Comparison of ENCODE assay signal across 30 cellular contexts in genomic region chrX:111259559-111259958, GRCh38. TPM values are rescaled to one million over a fixed set of nuclear protein-coding genes. Genes with fewer than 3 reads are reported as not detected.
"Had no signal": no experiment of that assay in that cellular context is flagged by ENCODE, and none has a peak within 500 bp of the region (broad histone marks: within the 10 kb centered on the region; RNA-seq: fewer than 3 reads in every experiment).

No MANE protein-coding gene starts in this region.

- H3K27me3 ChIP-seq: ascending aorta, body of pancreas had no signal

- H3K36me3 ChIP-seq: ascending aorta had no signal

- H3K9me3 ChIP-seq: ascending aorta, body of pancreas had no signal

- H3K36me3 Mint-ChIP-seq: activated CD4-positive, alpha-beta memory T cell treated with anti-CD3 and anti-CD28 coated beads for 36 hours; activated naive CD4-positive, alpha-beta T cell treated with anti-CD3 and anti-CD28 coated beads, Interleukin-2, amount 50 U/mL, for 72 hours; WTC11 had no signal

- H3K4me1 Mint-ChIP-seq: activated CD4-positive, alpha-beta T cell treated with anti-CD3 and anti-CD28 coated beads, Interleukin-2, amount 10 ng/mL, durations not matched to agents 7 days and 5 days; activated naive CD8-positive, alpha-beta T cell treated with anti-CD3 and anti-CD28 coated beads, Interleukin-2, amount 50 U/mL, for 24 hours; central memory CD8-positive, alpha-beta T cell; T-helper 17 cell had no signal

- H3K27me3 Mint-ChIP-seq: activated CD4-positive, alpha-beta memory T cell treated with anti-CD3 and anti-CD28 coated beads for 36 hours; activated CD4-positive, alpha-beta T cell treated with anti-CD3 and anti-CD28 coated beads, Interleukin-2, amount 10 ng/mL, durations not matched to agents 7 days and 5 days; activated naive CD8-positive, alpha-beta T cell treated with anti-CD3 and anti-CD28 coated beads, Interleukin-2, amount 50 U/mL, for 24 hours; central memory CD8-positive, alpha-beta T cell had no signal

- H3K27ac ChIP-seq: ascending aorta, body of pancreas, RWPE1 had no signal

- H3K4me1 ChIP-seq: ascending aorta, body of pancreas had no signal

- DNase-seq: activated CD4-positive, alpha-beta memory T cell treated with anti-CD3 and anti-CD28 coated beads for 36 hours; activated CD4-positive, alpha-beta T cell treated with anti-CD3 and anti-CD28 coated beads, Interleukin-2, amount 10 ng/mL, durations not matched to agents 7 days and 5 days; activated CD8-positive, alpha-beta memory T cell treated with anti-CD3 and anti-CD28 coated beads for 24 hours; activated effector memory CD4-positive, alpha-beta T cell treated with anti-CD3 and anti-CD28 coated beads, Interleukin-2, amount 50 U/mL, for 16 hours; activated naive CD4-positive, alpha-beta T cell treated with Interleukin-2 at 50 U/mL for 16 hours; activated naive CD8-positive, alpha-beta T cell treated with anti-CD3 and anti-CD28 coated beads, Interleukin-2, amount 50 U/mL, for 24 hours; activated T-cell treated with anti-CD3 and anti-CD28 coated beads, Interleukin-2, amount 50 U/mL, for 4 hours; amniotic stem cell; body of pancreas; KG1; NCI-H1092; NCI-H1417; NCI-H1930; NCI-H345; NCI-H510A; NCI-H526 treated with DMSO at 0.1 percent for 48 hours; NK-92 treated with Interleukin-12 subunit alpha and Interleukin-12 subunit beta, amount 100 ng/mL, for 24 hours; OCI-M1; SHP77; T-helper 17 cell; T-helper 9 cell had no signal

- H3K4me3 Mint-ChIP-seq: activated CD4-positive, alpha-beta memory T cell treated with anti-CD3 and anti-CD28 coated beads for 36 hours; activated CD4-positive, alpha-beta T cell treated with anti-CD3 and anti-CD28 coated beads, Interleukin-2, amount 10 ng/mL, durations not matched to agents 7 days and 5 days; activated naive CD8-positive, alpha-beta T cell treated with anti-CD3 and anti-CD28 coated beads, Interleukin-2, amount 50 U/mL, for 24 hours; activated T-cell treated with anti-CD3 and anti-CD28 coated beads, Interleukin-2, amount 50 U/mL, for 4 hours; central memory CD8-positive, alpha-beta T cell; T-helper 17 cell; WTC11 had no signal

- H3K9me3 Mint-ChIP-seq: activated CD4-positive, alpha-beta memory T cell treated with anti-CD3 and anti-CD28 coated beads for 36 hours; activated CD4-positive, alpha-beta T cell treated with anti-CD3 and anti-CD28 coated beads, Interleukin-2, amount 10 ng/mL, durations not matched to agents 7 days and 5 days; activated naive CD4-positive, alpha-beta T cell treated with anti-CD3 and anti-CD28 coated beads, Interleukin-2, amount 50 U/mL, for 72 hours; activated naive CD8-positive, alpha-beta T cell treated with anti-CD3 and anti-CD28 coated beads, Interleukin-2, amount 50 U/mL, for 24 hours; activated T-cell treated with anti-CD3 and anti-CD28 coated beads, Interleukin-2, amount 50 U/mL, for 4 hours; central memory CD8-positive, alpha-beta T cell; WTC11 had no signal

- H3K4me3 ChIP-seq: ascending aorta, body of pancreas had no signal

- ATAC-seq: activated naive CD4-positive, alpha-beta T cell treated with anti-CD3 and anti-CD28 coated beads, Interleukin-2, amount 50 U/mL, for 72 hours; activated naive CD8-positive, alpha-beta T cell treated with anti-CD3 and anti-CD28 coated beads, Interleukin-2, amount 50 U/mL, for 24 hours; activated T-cell treated with anti-CD3 and anti-CD28 coated beads, Interleukin-2, amount 50 U/mL, for 4 hours; body of pancreas; Panc1; T-helper 17 cell; WTC11 had no signal

- H3K27ac Mint-ChIP-seq: activated CD4-positive, alpha-beta memory T cell treated with anti-CD3 and anti-CD28 coated beads for 36 hours; activated CD4-positive, alpha-beta T cell treated with anti-CD3 and anti-CD28 coated beads, Interleukin-2, amount 10 ng/mL, durations not matched to agents 7 days and 5 days; activated naive CD4-positive, alpha-beta T cell treated with anti-CD3 and anti-CD28 coated beads, Interleukin-2, amount 50 U/mL, for 72 hours; activated naive CD8-positive, alpha-beta T cell treated with anti-CD3 and anti-CD28 coated beads, Interleukin-2, amount 50 U/mL, for 24 hours; T-helper 17 cell; WTC11 had no signal

RNA-seq across cellular contexts. Expression of gene CAPN6, which starts 10.7 kb away (rescaled TPM):
- total RNA-seq: activated CD4-positive, alpha-beta memory T cell treated with anti-CD3 and anti-CD28 coated beads for 36 hours; activated CD4-positive, alpha-beta T cell treated with anti-CD3 and anti-CD28 coated beads, Interleukin-2, amount 10 ng/mL, durations not matched to agents 7 days and 5 days; activated T-cell treated with anti-CD3 and anti-CD28 coated beads, Interleukin-2, amount 50 U/mL, for 4 hours; LHCN-M2; M059J; SK-MEL-5; T-helper 17 cell had no signal
